In genomic region chrX:129449141-129449540, GRCh38 we compare ENCODE assay signal across 22 cellular contexts.
DNase-seq lines count a peak whose midpoint lies in the region; ATAC-seq, FAIRE-seq and TF ChIP-seq lines count a peak whose summit lies in the region.
"Had no signal": no experiment of that assay in that cellular context is flagged by ENCODE, and none has a peak within 500 bp of the region (broad histone marks: within the 10 kb centered on the region; RNA-seq: fewer than 3 reads in every experiment).

No MANE protein-coding gene starts in this region.

- peaks cover 6% of the 10 kb centered on the region; the same call in 1 of the 2 replicates for H3K4me1 ChIP-seq in PC-3 (ENCODE audit: insufficient read depth, low read length)
- H3K4me1 ChIP-seq in lower lobe of right lung = no peaks in the 10 kb centered on the region
- no peaks in the 10 kb centered on the region for H3K4me1 ChIP-seq in smooth muscle cell (ENCODE audit: low read depth)
- H3K4me1 ChIP-seq: SJCRH30, testis had no signal

- ATAC-seq in PC-3 (no peak), lower lobe of right lung (no peak)
- ATAC-seq: CD8-positive, alpha-beta T cell; mucosa of descending colon; stimulated activated memory B cell treated with anti-CD40 and anti-IgM and Interleukin-4, amounts not matched to agents 10 μg/mL and 1 μg/mL and 100 μg/mL, for 72 hours; T-helper 17 cell had no signal

- peak; percentile 17 for FAIRE-seq in GM12892 (lab: Jason Lieb, UNC)
- FAIRE-seq: bronchial epithelial cell, GM18507 had no signal

- TF ChIP-seq POLR2A in GM12892 (IDR thresholded peaks at IDR 0.05; ENCODE audit: low read depth, low read length) = no peak

- no TSS peak for BruUV-seq in PC-3 (replicated peaks; lab: Mats Ljungman, UMichigan)

- H3K79me2 ChIP-seq in PC-3 (ENCODE audit: low read length) (no peaks in the 10 kb centered on the region), smooth muscle cell (ENCODE audit: low read depth) (no peaks in the 10 kb centered on the region)

- H3K4me2 ChIP-seq in PC-3 (ENCODE audit: low read length) (no peak overlapping the region), smooth muscle cell (no peak overlapping the region)

- POLR2A ChIA-PET in BJ (lab: Charles Lee) = no interaction called here
- POLR2A ChIA-PET in PC-3 (lab: Charles Lee; ENCODE audit: unreplicated experiment) = no interaction called here

- H3K4me3 ChIP-seq in BJ (ENCODE audit: low read depth, low read length) (no peak overlapping the region), PC-3 (ENCODE audit: low read length) (no peak overlapping the region), lower lobe of right lung (no peak overlapping the region), smooth muscle cell (no peak overlapping the region)
- H3K4me3 ChIP-seq: mucosa of descending colon, SJCRH30, testis had no signal

- WGBS in smooth muscle cell (ENCODE audit: low lambda C conversion rate) = 88% methylated on average over 2 of the region's 2 CpGs

- CTCF ChIA-PET in BJ (lab: Yijun Ruan, JAX) = no interaction called here
- CTCF ChIA-PET in PC-3 (lab: Charles Lee) = no interaction called here

- H3K27me3 ChIP-seq in BJ (ENCODE audit: control insufficient read depth, insufficient read depth, low read length) (no peaks in the 10 kb centered on the region), PC-3 (ENCODE audit: low read length) (no peaks in the 10 kb centered on the region), lower lobe of right lung (ENCODE audit: low read depth) (no peaks in the 10 kb centered on the region), smooth muscle cell (ENCODE audit: low read depth) (no peaks in the 10 kb centered on the region)
- H3K27me3 ChIP-seq: SJCRH30, testis had no signal

- intact Hi-C loops in PC-3 (cut with micrococcal nuclease) (no loop called here), lower lobe of right lung (cut with DNase I) (no loop called here)

- H3K27ac ChIP-seq in PC-3 (ENCODE audit: low read length) (no peak overlapping the region), lower lobe of right lung (no peak overlapping the region), smooth muscle cell (ENCODE audit: low read depth) (no peak overlapping the region)
- H3K27ac ChIP-seq: SJCRH30, testis had no signal

- TF ChIP-seq CTCF in BJ (IDR thresholded peaks at IDR 0.05; ENCODE audit: insufficient read depth, low read depth, low read length) (peak; percentile 5; the same call in 1 of the 2 replicates), PC-3 (conservative IDR thresholded peaks at IDR 0.05; ENCODE audit: low read depth, low read length) (peak; percentile 37), lower lobe of right lung (IDR thresholded peaks at IDR 0.05) (no peak), smooth muscle cell (IDR thresholded peaks at IDR 0.05; ENCODE audit: borderline replicate concordance, insufficient read depth, poor library complexity, severe bottlenecking) (no peak)

- no peaks in the 10 kb centered on the region for H4K20me1 ChIP-seq in PC-3 (ENCODE audit: low read length)
- peaks cover 4% of the 10 kb centered on the region for H4K20me1 ChIP-seq in smooth muscle cell (ENCODE audit: low read depth)

- no peak overlapping the region for H2AFZ ChIP-seq in PC-3 (ENCODE audit: low read length)
- no peak overlapping the region for H2AFZ ChIP-seq in smooth muscle cell (ENCODE audit: low read depth)

- no peaks in the 10 kb centered on the region for H3F3A ChIP-seq in PC-3 (ENCODE audit: low read length, unreplicated experiment)
- H3F3A ChIP-seq in smooth muscle cell (ENCODE audit: low read depth) = no peaks in the 10 kb centered on the region

- H3K9me3 ChIP-seq in PC-3 (ENCODE audit: low read length) = no peaks in the 10 kb centered on the region
- H3K9me3 ChIP-seq in lower lobe of right lung = no peaks in the 10 kb centered on the region
- no peaks in the 10 kb centered on the region for H3K9me3 ChIP-seq in smooth muscle cell (replicated peaks; ENCODE audit: low read depth)
- H3K9me3 ChIP-seq: mucosa of descending colon, SJCRH30, testis had no signal

- no peaks in the 10 kb centered on the region for H3K9me2 ChIP-seq in PC-3 (replicated peaks; ENCODE audit: low read length)

- DNase-seq in BJ (ENCODE audit: low read depth) = no peak
- DNase-seq in GM12892 (ENCODE audit: insufficient read length) = no peak
- DNase-seq in PC-3 = no peak
- peak; percentile 0 for DNase-seq in dermis blood vessel endothelial cell
- no peak for DNase-seq in lower lobe of right lung
- no peak for DNase-seq in NCI-H524 treated with DMSO at 0.1 percent for 48 hours (lab: John Stamatoyannopoulos, UW)
- no peak for DNase-seq in smooth muscle cell (lab: John Stamatoyannopoulos, UW; ENCODE audit: unreplicated experiment)
- DNase-seq: activated CD4-positive, alpha-beta T cell treated with anti-CD3 and anti-CD28 coated beads, Interleukin-2, amount 10 ng/mL, durations not matched to agents 7 days and 5 days; activated gamma-delta T cell; CD8-positive, alpha-beta T cell; DMS79; head of caudate nucleus; mucosa of descending colon; NCI-H1105; NCI-H2081 treated with DMSO at 0.1 percent for 48 hours; SJCRH30; stimulated activated CD4-positive, alpha-beta T cell treated with anti-CD3 and anti-CD28 coated beads, Interleukin-1b, Interleukin-23, amount 100 ng/mL, for 48 hours; T-helper 17 cell; testis had no signal

- H3K36me3 ChIP-seq in BJ (ENCODE audit: control insufficient read depth, insufficient read depth, low read length) = no peaks in the 10 kb centered on the region
- H3K36me3 ChIP-seq in PC-3 (ENCODE audit: low read depth, low read length) = no peaks in the 10 kb centered on the region
- no peaks in the 10 kb centered on the region for H3K36me3 ChIP-seq in lower lobe of right lung
- H3K36me3 ChIP-seq in smooth muscle cell (ENCODE audit: low read depth) = peaks cover 10% of the 10 kb centered on the region
- H3K36me3 ChIP-seq: SJCRH30 had no signal

- H3K9ac ChIP-seq in PC-3 (ENCODE audit: low read length) (no peak overlapping the region), smooth muscle cell (ENCODE audit: low read depth) (no peak overlapping the region)

Comparison
In these comparisons a context has a peak if more than half of its experiments do, and no peak if none do; other contexts are left out.
1. CTCF ChIP-seq: peak in BJ (single experiment) and PC-3 (single experiment); none in lower lobe of right lung (single experiment) and smooth muscle cell (single experiment).